In the genomic region with DNA sequence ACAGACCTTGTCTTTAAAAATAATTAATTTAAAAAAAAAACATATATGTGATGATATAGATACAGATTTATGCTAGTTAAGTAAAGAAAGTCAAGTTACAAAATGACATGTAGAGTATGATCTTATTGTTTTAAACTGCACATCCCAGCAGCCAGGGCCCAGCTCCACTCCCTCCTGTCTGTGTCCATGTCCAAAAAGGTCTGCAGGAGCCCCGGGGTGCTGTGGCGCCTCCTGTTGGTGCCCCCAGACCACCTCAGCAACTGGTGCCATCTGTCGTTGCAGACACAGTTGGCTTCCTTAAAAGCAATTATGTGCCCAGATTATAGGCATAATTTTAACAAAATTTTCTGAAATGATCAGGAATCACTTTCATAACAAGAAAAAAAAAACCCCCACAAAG, we compare ENCODE assay signal across 21 cellular contexts. TPM values are rescaled to one million over a fixed set of nuclear protein-coding genes. Genes with fewer than 3 reads are reported as not detected.
DNase-seq lines count a peak whose midpoint lies in the region; TF ChIP-seq lines count a peak whose summit lies in the region.
"Had no signal": no experiment of that assay in that cellular context is flagged by ENCODE, and none has a peak within 500 bp of the region (broad histone marks: within the 10 kb centered on the region; RNA-seq: fewer than 3 reads in every experiment).

No MANE protein-coding gene starts in this region.

- DNase-seq in activated CD8-positive, alpha-beta memory T cell treated with anti-CD3 and anti-CD28 coated beads, Interleukin-2, amount 50 U/mL, for 48 hours = peak; percentile 30
- no peak for DNase-seq in activated CD8-positive, alpha-beta memory T cell treated with anti-CD3 and anti-CD28 coated beads, Interleukin-2, amount 50 U/mL, for 4 hours
- no peak for DNase-seq in NB4 (ENCODE audit: low read depth)
- no peak for DNase-seq in epithelial cell of proximal tubule (ENCODE audit: low read depth)
- DNase-seq in stimulated activated CD8-positive, alpha-beta memory T cell treated with anti-CD3 and anti-CD28 coated beads, Interleukin-4, amount 100 ng/mL, for 48 hours = peak; percentile 22
- DNase-seq in retina = no peak
- no peak for DNase-seq in NCI-H1436 treated with DMSO at 0.1 percent for 48 hours (lab: John Stamatoyannopoulos, UW)
- DNase-seq in AML-193 (lab: John Stamatoyannopoulos, UW) = no peak
- DNase-seq: activated CD4-positive, CD25-positive, alpha-beta regulatory T cell treated with anti-CD3 and anti-CD28 coated beads, Interleukin-2, amount 50 U/mL, for 72 hours; Calu3; colonic mucosa; glutamatergic neuron; H7; MM.1S; NCI-H146; NCI-H774; nucleus accumbens; SW 1271; trophoblast cell had no signal

- TF ChIP-seq CTCF in NB4 (IDR thresholded peaks at IDR 0.05; ENCODE audit: low read depth, low read length) = peak; percentile 5
- peak; percentile 20 for TF ChIP-seq CTCF in epithelial cell of proximal tubule (conservative IDR thresholded peaks at IDR 0.05; ENCODE audit: low read depth, low read length)

- H3K4me3 ChIP-seq in NB4 (ENCODE audit: low read depth, low read length) (no peak overlapping the region), epithelial cell of proximal tubule (ENCODE audit: low read depth, low read length) (no peak overlapping the region)
- H3K4me3 ChIP-seq: BLaER1 treated with 17β-estradiol and CSF1 and Interleukin-3, amounts not matched to agents 10 nM and 100 nM; colonic mucosa; stomach had no signal

- no peak for TF ChIP-seq POLR2A in NB4 (IDR thresholded peaks at IDR 0.05; ENCODE audit: extremely low read depth, insufficient read length)

RNA-seq across cellular contexts. Expression of a gene that starts 33.3 kb away (rescaled TPM):
- 10.8 and 15.2 TPM in 2 replicates for total RNA-seq in epithelial cell of proximal tubule

Comparison
In these comparisons a context has a peak if more than half of its experiments do, and no peak if none do; other contexts are left out.
1. DNase-seq: peak in activated CD8-positive, alpha-beta memory T cell treated with anti-CD3 and anti-CD28 coated beads, Interleukin-2, amount 50 U/mL, for 48 hours (single experiment) and stimulated activated CD8-positive, alpha-beta memory T cell treated with anti-CD3 and anti-CD28 coated beads, Interleukin-4, amount 100 ng/mL, for 48 hours (single experiment); none in activated CD8-positive, alpha-beta memory T cell treated with anti-CD3 and anti-CD28 coated beads, Interleukin-2, amount 50 U/mL, for 4 hours (single experiment), NB4 (single experiment), epithelial cell of proximal tubule (single experiment), retina (single experiment), NCI-H1436 treated with DMSO at 0.1 percent for 48 hours (single experiment) and AML-193 (0 of 2).